In the genomic region with DNA sequence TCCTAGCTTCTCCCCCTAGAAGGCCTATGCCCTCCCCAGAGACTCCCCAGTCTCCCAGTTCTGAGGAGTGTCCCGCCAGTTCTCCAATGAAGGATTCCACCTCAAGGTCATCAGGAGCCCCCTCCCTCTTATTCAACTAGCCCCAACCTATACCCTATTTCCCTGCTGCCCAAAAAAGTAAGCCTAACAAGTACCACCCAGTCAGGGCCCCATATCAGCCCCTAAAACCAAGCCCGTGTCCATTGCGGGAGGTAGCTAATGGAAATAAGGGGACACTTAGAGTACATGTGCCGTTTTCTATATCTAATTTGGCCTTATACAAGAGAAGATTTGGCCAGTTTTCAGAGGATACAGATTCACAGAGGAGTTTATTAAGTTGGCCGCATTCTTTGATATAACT, we compare ENCODE assay signal across 14 cellular contexts.
DNase-seq lines count a peak whose midpoint lies in the region; ATAC-seq and TF ChIP-seq lines count a peak whose summit lies in the region.
"Had no signal": no experiment of that assay in that cellular context is flagged by ENCODE, and none has a peak within 500 bp of the region (broad histone marks: within the 10 kb centered on the region; RNA-seq: fewer than 3 reads in every experiment).

No MANE protein-coding gene starts in this region.

- H3K36me3 Mint-ChIP-seq in chondrocyte (ENCODE audit: low read depth), result no peaks in the 10 kb centered on the region
- H3K36me3 Mint-ChIP-seq: CD14-positive monocyte; CD4-positive, alpha-beta memory T cell had no signal

- H3K4me3 ChIP-seq in right cardiac atrium (ENCODE audit: low read length), result no peak overlapping the region

- no peak overlapping the region for H3K4me3 Mint-ChIP-seq in chondrocyte (ENCODE audit: unreplicated experiment)
- H3K4me3 Mint-ChIP-seq: CD4-positive, alpha-beta memory T cell; H9 had no signal

- TF ChIP-seq CTCF in chondrocyte (IDR thresholded peaks at IDR 0.05), result no peak

- DNase-seq in cardiac septum (ENCODE audit: low spot score) (peak; percentile 29), right cardiac atrium (no peak), chondrocyte (ENCODE audit: low spot score) (peak; percentile 10), mesenteric fat pad (ENCODE audit: low spot score) (peak; percentile 12)
- DNase-seq: ACHN; BE2C; Calu3; CD4-positive, alpha-beta memory T cell; DMS79 treated with DMSO at 0.1 percent for 48 hours; GF-D8; H9 had no signal

- intact Hi-C loops in cardiac septum (cut with DNase I) (no loop called here), right cardiac atrium (cut with DNase I) (no loop called here)

- H3K9me3 Mint-ChIP-seq in chondrocyte (ENCODE audit: low read depth), result no peaks in the 10 kb centered on the region
- H3K9me3 Mint-ChIP-seq: H9 had no signal

- 76% methylated on average over 5 of the region's 5 CpGs for WGBS in right cardiac atrium

- no peak overlapping the region for H3K27ac Mint-ChIP-seq in chondrocyte (ENCODE audit: unreplicated experiment)
- H3K27ac Mint-ChIP-seq: CD14-positive monocyte; CD4-positive, alpha-beta memory T cell; H9 had no signal

- ATAC-seq in right cardiac atrium (no peak), HG03521 (IDR thresholded peaks at IDR 0.05; ENCODE audit: unreplicated experiment) (no peak), HG03571 (IDR thresholded peaks at IDR 0.05; ENCODE audit: unreplicated experiment) (no peak)

- no peaks in the 10 kb centered on the region for H3K4me1 ChIP-seq in right cardiac atrium (ENCODE audit: control insufficient read depth, insufficient read depth, low read length)
- H3K4me1 ChIP-seq: BE2C had no signal

- no peaks in the 10 kb centered on the region for H3K4me1 Mint-ChIP-seq in chondrocyte (ENCODE audit: low read depth)
- H3K4me1 Mint-ChIP-seq: CD14-positive monocyte; CD4-positive, alpha-beta memory T cell had no signal

- no peak overlapping the region for H3K27ac ChIP-seq in right cardiac atrium (ENCODE audit: low read length)

- H3K27me3 Mint-ChIP-seq in chondrocyte (ENCODE audit: low read depth), result peaks cover 15% of the 10 kb centered on the region

- peaks cover 6% of the 10 kb centered on the region for H3K27me3 ChIP-seq in right cardiac atrium (ENCODE audit: control insufficient read depth, insufficient read depth)
- H3K27me3 ChIP-seq: BE2C had no signal

- no peaks in the 10 kb centered on the region for H3K9me3 ChIP-seq in right cardiac atrium (ENCODE audit: control insufficient read depth, low read length)
- H3K9me3 ChIP-seq: BE2C had no signal

Comparison
In these comparisons a context has a peak if more than half of its experiments do, and no peak if none do; other contexts are left out.
1. DNase-seq: peak in cardiac septum (single experiment), chondrocyte (single experiment) and mesenteric fat pad (single experiment); none in right cardiac atrium (0 of 3).